ENCODE assay signal across 29 cellular contexts in the genomic region with DNA sequence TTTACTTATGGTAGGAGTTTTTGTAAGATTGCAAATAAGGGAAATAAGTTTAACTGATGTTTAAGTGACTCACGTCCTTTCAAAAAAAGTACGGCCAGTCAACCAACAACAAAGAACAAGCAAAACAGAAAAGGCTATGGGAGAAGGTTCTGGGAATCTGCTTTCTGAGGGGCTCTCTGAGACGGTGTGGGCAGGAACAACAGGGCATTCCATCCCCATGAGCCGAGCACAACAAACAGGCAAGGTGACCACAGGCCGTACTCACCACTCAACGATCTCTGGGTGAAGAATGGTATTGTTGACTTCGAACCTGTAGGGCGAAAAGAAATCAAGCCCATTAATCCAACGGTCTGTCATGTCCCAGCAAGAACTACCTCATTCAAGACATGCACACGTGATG.
"Had no signal": no experiment of that assay in that cellular context is flagged by ENCODE, and none has a peak within 500 bp of the region (broad histone marks: within the 10 kb centered on the region; RNA-seq: fewer than 3 reads in every experiment).

No MANE protein-coding gene starts in this region.

- DNase-seq: activated CD4-positive, alpha-beta T cell treated with anti-CD3 and anti-CD28 coated beads for 48 hours; activated CD4-positive, alpha-beta T cell treated with anti-CD3 and anti-CD28 coated beads, Interleukin-2, amount 50 U/mL, for 48 hours; activated CD8-positive, alpha-beta memory T cell treated with anti-CD3 and anti-CD28 coated beads for 24 hours; activated effector memory CD4-positive, alpha-beta T cell treated with anti-CD3 and anti-CD28 coated beads, Interleukin-2, amount 50 U/mL, for 16 hours; activated naive CD4-positive, alpha-beta T cell treated with anti-CD3 and anti-CD28 coated beads for 36 hours; activated naive CD8-positive, alpha-beta T cell treated with anti-CD3 and anti-CD28 coated beads for 36 hours; activated T-cell treated with anti-CD3 and anti-CD28 coated beads, Interleukin-2, amount 50 U/mL, for 1 hour; adrenal gland; effector memory CD8-positive, alpha-beta T cell; erythroblast; kidney; naive thymus-derived CD4-positive, alpha-beta T cell; occipital lobe; psoas muscle; stimulated activated CD4-positive, alpha-beta T cell treated with anti-CD3 and anti-CD28 coated beads, Interleukin-15, amount 100 ng/mL, for 24 hours; stimulated activated CD4-positive, alpha-beta T cell treated with anti-CD3 and anti-CD28 coated beads, Interleukin-2, amount 100 ng/mL, for 24 hours; stimulated activated naive B cell treated with anti-CD40 and anti-IgM and Interleukin-4, amounts not matched to agents 10 μg/mL and 1 μg/mL and 100 μg/mL, for 72 hours; stomach; T-helper 1 cell; thyroid gland had no signal

- H3K27me3 ChIP-seq: adrenal gland, ascending aorta, cardiac muscle cell, gastroesophageal sphincter, hepatocyte, sigmoid colon, stomach, thyroid gland had no signal

- H3K4me3 ChIP-seq: adrenal gland, ascending aorta, cardiac muscle cell, coronary artery, gastroesophageal sphincter, hepatocyte, psoas muscle, sigmoid colon, smooth muscle cell, stomach, thyroid gland had no signal

- ATAC-seq: effector memory CD8-positive, alpha-beta T cell; gastroesophageal sphincter; naive thymus-derived CD4-positive, alpha-beta T cell; psoas muscle; stimulated activated naive B cell treated with anti-CD40 and anti-IgM and Interleukin-4, amounts not matched to agents 10 μg/mL and 1 μg/mL and 100 μg/mL, for 72 hours had no signal

- H3K27ac ChIP-seq: adrenal gland, ascending aorta, cardiac muscle cell, coronary artery, gastroesophageal sphincter, hepatocyte, parathyroid adenoma, psoas muscle, sigmoid colon, stomach, thyroid gland, VCaP had no signal

- H3K9me3 ChIP-seq: psoas muscle, sigmoid colon, stomach, thyroid gland had no signal

- H3K4me1 ChIP-seq: ascending aorta, gastroesophageal sphincter, parathyroid adenoma, stomach, thyroid gland had no signal

- H3K36me3 ChIP-seq: adrenal gland, cardiac muscle cell had no signal
